ENCODE assay signal across 1 cellular context in the genomic region with DNA sequence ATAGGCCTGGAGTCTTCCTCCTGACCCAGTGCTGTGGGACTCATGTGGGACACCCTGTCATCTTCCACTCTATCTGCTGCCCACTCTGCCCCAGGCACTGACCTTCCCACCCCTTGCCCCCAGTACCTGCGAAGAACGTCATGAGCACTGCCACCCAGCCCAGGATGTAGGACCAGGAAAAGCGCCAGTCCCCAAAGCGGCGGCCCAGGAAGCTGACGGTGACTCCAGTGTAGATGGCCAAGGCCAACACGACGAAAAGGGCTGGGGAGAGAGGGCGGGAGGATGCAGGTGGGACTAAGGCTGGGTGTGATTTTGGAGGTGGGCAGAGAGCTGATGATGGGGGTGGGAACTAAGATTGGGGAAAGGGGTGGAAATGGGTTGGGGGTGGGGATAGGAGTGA.
TF ChIP-seq lines count a peak whose summit lies in the region.

No MANE protein-coding gene starts in this region.

TF ChIP-seq in IMR-90, 13 proteins besides CTCF, POLR2A, EP300 and RAD21:
- no peak for TF ChIP-seq CHD1 (IDR thresholded peaks at IDR 0.05; ENCODE audit: low read depth, low read length)
- no peak for TF ChIP-seq RCOR1 (IDR thresholded peaks at IDR 0.05; ENCODE audit: insufficient replicate concordance, low read length)
- no peak for TF ChIP-seq SMC3 (IDR thresholded peaks at IDR 0.05; ENCODE audit: low read depth, low read length)
- TF ChIP-seq, protein P1, sequence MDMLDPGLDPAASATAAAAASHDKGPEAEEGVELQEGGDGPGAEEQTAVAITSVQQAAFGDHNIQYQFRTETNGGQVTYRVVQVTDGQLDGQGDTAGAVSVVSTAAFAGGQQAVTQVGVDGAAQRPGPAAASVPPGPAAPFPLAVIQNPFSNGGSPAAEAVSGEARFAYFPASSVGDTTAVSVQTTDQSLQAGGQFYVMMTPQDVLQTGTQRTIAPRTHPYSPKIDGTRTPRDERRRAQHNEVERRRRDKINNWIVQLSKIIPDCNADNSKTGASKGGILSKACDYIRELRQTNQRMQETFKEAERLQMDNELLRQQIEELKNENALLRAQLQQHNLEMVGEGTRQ (IDR thresholded peaks at IDR 0.05; ENCODE audit: low read depth, low read length): no peak
- no peak for TF ChIP-seq FOS (IDR thresholded peaks at IDR 0.05; ENCODE audit: low read depth, low read length)
- TF ChIP-seq MXI1 (IDR thresholded peaks at IDR 0.05; ENCODE audit: borderline replicate concordance, low read depth, low read length): no peak
- TF ChIP-seq CEBPB (IDR thresholded peaks at IDR 0.05; ENCODE audit: low read depth, low read length): no peak
